ENCODE assay signal across 30 cellular contexts in genomic region chr11:110716361-110716760, GRCh38. TPM values are rescaled to one million over a fixed set of nuclear protein-coding genes. Genes with fewer than 3 reads are reported as not detected.
DNase-seq lines count a peak whose midpoint lies in the region; ATAC-seq and TF ChIP-seq lines count a peak whose summit lies in the region.
"Had no signal": no experiment of that assay in that cellular context is flagged by ENCODE, and none has a peak within 500 bp of the region (broad histone marks: within the 10 kb centered on the region; RNA-seq: fewer than 3 reads in every experiment).

No MANE protein-coding gene starts in this region.

- H4K91ac ChIP-seq in IMR-90 (ENCODE audit: insufficient read depth, low read depth, low read length): peak overlapping the region; percentile 89

- H3K9ac ChIP-seq in IMR-90 (ENCODE audit: low read depth, low read length): no peak overlapping the region
- H3K9ac ChIP-seq: BLaER1 treated with 17β-estradiol and CSF1 and Interleukin-3, amounts not matched to agents 10 nM and 100 nM had no signal

- H3K4ac ChIP-seq in IMR-90 (ENCODE audit: low read depth, low read length): peak overlapping the region; percentile 86

- no peaks in the 10 kb centered on the region for H3K9me2 ChIP-seq in PC-9 (ENCODE audit: insufficient read depth)

- H3K23ac ChIP-seq in IMR-90 (ENCODE audit: low read depth, low read length): peak overlapping the region; percentile 78; the same call in 1 of the 2 replicates

- H3K4me3 ChIP-seq in IMR-90 (ENCODE audit: insufficient read depth, low read depth, low read length) (no peak overlapping the region), cardiac fibroblast (replicated peaks in 1 of 2; ENCODE audit: low read depth in 2 of 2, low read length in 2 of 2) (no peak overlapping the region), foreskin fibroblast (ENCODE audit: low read depth in 1 of 2, low read length in 2 of 2) (no peak overlapping the region), prostate gland (no peak overlapping the region), PC-9 (no peak overlapping the region)
- H3K4me3 ChIP-seq: BLaER1 treated with 17β-estradiol and CSF1 and Interleukin-3, amounts not matched to agents 10 nM and 100 nM; esophagus muscularis mucosa; GM12878; tibial artery had no signal

- no peaks in the 10 kb centered on the region for H3K27me3 ChIP-seq in IMR-90 (ENCODE audit: control insufficient read depth, insufficient read depth, low read length)
- H3K27me3 ChIP-seq in prostate gland (replicated peaks; ENCODE audit: insufficient read depth): no peaks in the 10 kb centered on the region
- H3K27me3 ChIP-seq in PC-9 (ENCODE audit: insufficient read depth, low read depth): no peaks in the 10 kb centered on the region
- H3K27me3 ChIP-seq: esophagus muscularis mucosa, tibial artery had no signal

- no peaks in the 10 kb centered on the region for H3K36me3 ChIP-seq in IMR-90 (ENCODE audit: control insufficient read depth, insufficient read depth, low read length)
- no peaks in the 10 kb centered on the region for H3K36me3 ChIP-seq in prostate gland
- no peaks in the 10 kb centered on the region for H3K36me3 ChIP-seq in PC-9 (ENCODE audit: low read depth)
- H3K36me3 ChIP-seq: BLaER1 treated with 17β-estradiol and CSF1 and Interleukin-3, amounts not matched to agents 10 nM and 100 nM; esophagus muscularis mucosa; tibial artery had no signal

- TF ChIP-seq POLR2A in IMR-90 (IDR thresholded peaks at IDR 0.05; ENCODE audit: low read depth, low read length) (no peak), prostate gland (IDR thresholded peaks at IDR 0.05) (no peak)

- intact Hi-C loops in IMR-90 (cut with micrococcal nuclease) (loop anchor here (10.0 kb wide), 1 partner anchor 138 kb away; no protein-coding TSS in a partner anchor), prostate gland (cut with DNase I) (loop anchor here (10.0 kb wide), 1 partner anchor 708 kb away; no protein-coding TSS in a partner anchor), PC-9 (cut with micrococcal nuclease; ENCODE audit: unreplicated experiment) (no loop called here)

- no peak for TF ChIP-seq RAD21 in IMR-90 (IDR thresholded peaks at IDR 0.05; ENCODE audit: low read length)

- CTCF ChIA-PET in IMR-90 (lab: Yijun Ruan, JAX): interaction anchor here (0.6 to 0.8 kb wide), 3 partner anchors 68 to 107 kb away, joined by 3 read pairs; no protein-coding TSS in a partner anchor
- CTCF ChIA-PET in PC-9 (lab: Charles Lee): no interaction called here

- peak overlapping the region; percentile 92 for H2BK5ac ChIP-seq in IMR-90 (ENCODE audit: low read depth, low read length, poor library complexity, severe bottlenecking)

- H3K27ac ChIP-seq in IMR-90 (ENCODE audit: insufficient read depth, low read length): peak overlapping the region; percentile 92; the same call in 1 of the 2 replicates
- no peak overlapping the region for H3K27ac ChIP-seq in prostate gland
- H3K27ac ChIP-seq in PC-9: no peak overlapping the region
- H3K27ac ChIP-seq: BLaER1 treated with 17β-estradiol and CSF1 and Interleukin-3, amounts not matched to agents 10 nM and 100 nM; esophagus muscularis mucosa; tibial artery had no signal

- dilution Hi-C loops in IMR-90 (cut with HindIII; ENCODE audit: low sequenced_read_pairs, unreplicated experiment): no loop called here

- H3K18ac ChIP-seq in IMR-90 (ENCODE audit: low read depth, low read length): peak overlapping the region; percentile 78

- no peaks in the 10 kb centered on the region for H3K9me3 ChIP-seq in IMR-90 (ENCODE audit: control insufficient read depth, insufficient read depth, low read length)
- H3K9me3 ChIP-seq in prostate gland: no peaks in the 10 kb centered on the region
- no peaks in the 10 kb centered on the region for H3K9me3 ChIP-seq in PC-9 (ENCODE audit: insufficient read depth, low read depth)
- H3K9me3 ChIP-seq: esophagus muscularis mucosa, tibial artery had no signal

- H3K4me2 ChIP-seq in IMR-90 (ENCODE audit: low read depth, low read length): peak overlapping the region; percentile 44; the same call in 1 of the 2 replicates
- no peak overlapping the region for H3K4me2 ChIP-seq in PC-9
- H3K4me2 ChIP-seq: BLaER1 treated with 17β-estradiol and CSF1 and Interleukin-3, amounts not matched to agents 10 nM and 100 nM had no signal

- POLR2A ChIA-PET in IMR-90 (lab: Charles Lee; ENCODE audit: unreplicated experiment) (no interaction called here), PC-9 (lab: Charles Lee; ENCODE audit: unreplicated experiment) (no interaction called here)

- no peak for TF ChIP-seq CTCF in IMR-90 (conservative IDR thresholded peaks at IDR 0.05; ENCODE audit: low read depth, low read length)
- no peak for TF ChIP-seq CTCF in cardiac fibroblast (IDR thresholded peaks at IDR 0.05; ENCODE audit: low read depth, low read length)
- no peak for TF ChIP-seq CTCF in foreskin fibroblast (IDR thresholded peaks at IDR 0.05; ENCODE audit: low read depth, low read length)
- no peak for TF ChIP-seq CTCF in prostate gland (IDR thresholded peaks at IDR 0.05)
- no peak for TF ChIP-seq CTCF in PC-9 (conservative IDR thresholded peaks at IDR 0.05)

- no peak overlapping the region for H2AK9ac ChIP-seq in IMR-90 (replicated peaks; ENCODE audit: low read depth, low read length, poor library complexity)

- H2BK120ac ChIP-seq in IMR-90 (ENCODE audit: low read depth, low read length): peak overlapping the region; percentile 94

- peak overlapping the region; percentile 61 for H4K5ac ChIP-seq in IMR-90 (ENCODE audit: low read depth, low read length)

- H3K9me1 ChIP-seq in IMR-90 (ENCODE audit: insufficient read depth, low read length): no peaks in the 10 kb centered on the region; the same call in 1 of the 2 replicates

- no TSS peak for BruUV-seq in IMR-90 (replicated peaks; lab: Mats Ljungman, UMichigan)
- no TSS peak for BruUV-seq in PC-9 (replicated peaks; lab: Mats Ljungman, UMichigan)

- peak overlapping the region; percentile 69 for H3K56ac ChIP-seq in IMR-90 (ENCODE audit: extremely low read depth, insufficient read depth, low read length)

- in situ Hi-C loops in IMR-90 (cut with MboI; ENCODE audit: low sequenced_read_pairs): loop anchor here (25.0 kb wide), 1 partner anchor 254 kb away; no protein-coding TSS in a partner anchor

- peak overlapping the region; percentile 37; the same call in 1 of the 2 replicates for H2AK5ac ChIP-seq in IMR-90 (ENCODE audit: low read depth, low read length)

- H3K4me1 ChIP-seq in IMR-90 (ENCODE audit: control insufficient read depth, insufficient read depth, low read length) (peaks cover 6% of the 10 kb centered on the region), prostate gland (replicated peaks) (no peaks in the 10 kb centered on the region), PC-9 (replicated peaks; ENCODE audit: insufficient read depth) (peaks cover 6% of the 10 kb centered on the region)

- no peaks in the 10 kb centered on the region for H3K79me2 ChIP-seq in PC-9 (ENCODE audit: low read depth)

- DNase-seq in AG08395 (ENCODE audit: low spot score): peak; percentile 35
- peak; percentile 77 for DNase-seq in IMR-90
- peak; percentile 51 to 72 for DNase-seq in cardiac fibroblast (ENCODE audit: low read depth in 2 of 2)
- peak; percentile 38 to 70 for DNase-seq in foreskin fibroblast
- DNase-seq in prostate gland (ENCODE audit: low spot score): no peak
- DNase-seq in ecto neural progenitor cell (ENCODE audit: low spot score): no peak
- DNase-seq in PC-9: no peak
- DNase-seq: activated CD4-positive, alpha-beta memory T cell treated with anti-CD3 and anti-CD28 coated beads, Interleukin-2, amount 10 ng/mL, durations not matched to agents 7 days and 5 days; activated CD4-positive, CD25-positive, alpha-beta regulatory T cell treated with anti-CD3 and anti-CD28 coated beads, Interleukin-2, amount 50 U/mL, for 72 hours; activated CD8-positive, alpha-beta memory T cell treated with anti-CD3 and anti-CD28 coated beads, Interleukin-2, amount 50 U/mL, for 48 hours; activated naive CD4-positive, alpha-beta T cell treated with anti-CD3 and anti-CD28 coated beads, Interleukin-2, amount 10 ng/mL, durations not matched to agents 7 days and 5 days; amygdala; cortex of kidney; DMS79; endodermal cell; glutamatergic neuron; Kasumi-1; kidney; NCI-H2171 treated with DMSO at 0.1 percent for 48 hours; NCI-H526 treated with DMSO at 0.1 percent for 48 hours; retina; small intestine; stimulated activated CD4-positive, alpha-beta T cell treated with anti-CD3 and anti-CD28 coated beads, Interleukin-2, amount 100 ng/mL, for 24 hours; tibial artery had no signal

- no CpG with 5 or more reads among the region's 2 CpGs for WGBS in IMR-90 (ENCODE audit: extremely low coverage in 2 of 2, insufficient read length in 1 of 2), 2 experiments
- 97% methylated on average over 2 of the region's 2 CpGs for WGBS in prostate gland

- H2AFZ ChIP-seq in IMR-90 (replicated peaks; ENCODE audit: low read length, poor library complexity) (no peak overlapping the region), PC-9 (no peak overlapping the region)

- H3K14ac ChIP-seq in IMR-90 (replicated peaks; ENCODE audit: low read depth, low read length): peak overlapping the region; percentile 76

- H3K79me1 ChIP-seq in IMR-90 (ENCODE audit: low read depth in 1 of 2, low read length in 2 of 2): peaks cover 0 to 2% of the 10 kb centered on the region in 2 experiments; a peak in 1 of 4 replicates

- no peaks in the 10 kb centered on the region for H3F3A ChIP-seq in PC-9 (ENCODE audit: insufficient read depth, low read depth)

- ATAC-seq in IMR-90 (ENCODE audit: low read depth) (no peak), HG03469 (IDR thresholded peaks at IDR 0.05; ENCODE audit: unreplicated experiment) (no peak)
- ATAC-seq: GM12878; natural killer cell treated with Interleukin-12 subunit alpha and Interleukin-12 subunit beta and Interleukin-15 and Interleukin-18, amount 100 ng/mL, for 72 hours had no signal

- H4K8ac ChIP-seq in IMR-90 (ENCODE audit: low read depth in 2 of 2, low read length in 2 of 2): peak overlapping the region; percentile 74 to 85

- H4K20me1 ChIP-seq in IMR-90 (ENCODE audit: insufficient read depth, low read length) (no peaks in the 10 kb centered on the region), PC-9 (ENCODE audit: insufficient read depth) (no peaks in the 10 kb centered on the region)
- H4K20me1 ChIP-seq: BLaER1 treated with 17β-estradiol and CSF1 and Interleukin-3, amounts not matched to agents 10 nM and 100 nM had no signal

- peak overlapping the region; percentile 97 for H2BK15ac ChIP-seq in IMR-90 (ENCODE audit: low read depth, low read length)

- H2BK20ac ChIP-seq in IMR-90 (ENCODE audit: low read depth, low read length): peak overlapping the region; percentile 89

TF ChIP-seq in IMR-90, 13 proteins besides CTCF, POLR2A, EP300 and RAD21 (continues in another document):
- TF ChIP-seq FOS (IDR thresholded peaks at IDR 0.05; ENCODE audit: low read depth, low read length) (0 out of 2 replicates have a peak, but pooled peaks have one; percentile 17), MAFK (IDR thresholded peaks at IDR 0.05; ENCODE audit: low read depth, low read length) (no peak), RCOR1 (IDR thresholded peaks at IDR 0.05; ENCODE audit: insufficient replicate concordance, low read length) (no peak), MAZ (IDR thresholded peaks at IDR 0.05; ENCODE audit: borderline replicate concordance, low read depth, low read length) (no peak)

RNA-seq across cellular contexts. Expression of gene ARHGAP20, which starts 4.1 kb away (rescaled TPM):
- total RNA-seq in IMR-90 (2012; rRNA removed) (2.5 and 2.8 TPM in 2 replicates), prostate gland (10 to 100 TPM in 1 of 2 donors, 1 to 10 TPM in 1; 3.7 to 26.8 TPM), PC-9 (2021) (not detected in 2 replicates)
- 1.2 and 1.4 TPM in 2 replicates for polyA plus RNA-seq in IMR-90 (2012; rRNA removed)
- polyA plus RNA-seq in IMR-90 (2012; cell fraction: cytosol; rRNA removed): 0.36 TPM in 2 replicates
- 0.82 and 6.0 TPM in 2 replicates for polyA plus RNA-seq in IMR-90 (2012; cell fraction: nucleus; rRNA removed; ENCODE audit: low replicate concordance)
- total RNA-seq: GM12878, SK-MEL-5 had no signal

Comparison
In these comparisons a context has a peak if more than half of its experiments do, and no peak if none do; other contexts are left out.
1. DNase-seq: peak in AG08395 (single experiment), IMR-90 (single experiment), cardiac fibroblast (2 of 2) and foreskin fibroblast (2 of 2); none in prostate gland (single experiment), ecto neural progenitor cell (single experiment) and PC-9 (0 of 2).